Comparison of ENCODE assay signal across 19 cellular contexts in genomic region chr13:33179463-33179862, GRCh38.
"Had no signal": no experiment of that assay in that cellular context is flagged by ENCODE, and none has a peak within 500 bp of the region (broad histone marks: within the 10 kb centered on the region; RNA-seq: fewer than 3 reads in every experiment).

No MANE protein-coding gene starts in this region.

- H3K4me3 Mint-ChIP-seq: activated CD4-positive, alpha-beta T cell treated with anti-CD3 and anti-CD28 coated beads, Interleukin-2, amount 10 ng/mL, durations not matched to agents 24 days and 14 days; activated CD8-positive, alpha-beta T cell treated with anti-CD3 and anti-CD28 coated beads for 36 hours; activated naive CD8-positive, alpha-beta T cell treated with anti-CD3 and anti-CD28 coated beads, Interleukin-2, amount 10 ng/mL, durations not matched to agents 7 days and 5 days; activated T-helper 17 cell treated with anti-CD3 and anti-CD28 coated beads, Interleukin-2, amount 50 U/mL, for 72 hours; naive thymus-derived CD4-positive, alpha-beta T cell; T-cell had no signal

- H3K4me3 ChIP-seq: colonic mucosa, left lung, spleen, upper lobe of right lung had no signal

- H3K9ac ChIP-seq: parathyroid adenoma had no signal

- H3K36me3 Mint-ChIP-seq: activated naive CD8-positive, alpha-beta T cell treated with anti-CD3 and anti-CD28 coated beads, Interleukin-2, amount 10 ng/mL, durations not matched to agents 7 days and 5 days; brain; T-cell had no signal

- DNase-seq: activated CD4-positive, alpha-beta T cell treated with anti-CD3 and anti-CD28 coated beads, Interleukin-2, amount 10 ng/mL, durations not matched to agents 24 days and 14 days; activated CD8-positive, alpha-beta T cell treated with anti-CD3 and anti-CD28 coated beads for 36 hours; activated naive CD4-positive, alpha-beta T cell; activated naive CD8-positive, alpha-beta T cell treated with anti-CD3 and anti-CD28 coated beads, Interleukin-2, amount 10 ng/mL, durations not matched to agents 7 days and 5 days; activated T-cell treated with anti-CD3 and anti-CD28 coated beads, Interleukin-2, amount 50 U/mL, for 1 hour; amygdala; central memory CD4-positive, alpha-beta T cell; colonic mucosa; foreskin keratinocyte; left lung; naive thymus-derived CD4-positive, alpha-beta T cell; spleen; stimulated activated CD8-positive, alpha-beta memory T cell treated with anti-CD3 and anti-CD28 coated beads, Interleukin-4, amount 100 ng/mL, for 48 hours; stimulated activated naive CD4-positive, alpha-beta T cell; T-cell; upper lobe of right lung had no signal

- H3K9me3 ChIP-seq: colonic mucosa, left lung, spleen, upper lobe of right lung had no signal

- ATAC-seq: activated CD8-positive, alpha-beta T cell treated with anti-CD3 and anti-CD28 coated beads for 36 hours; activated T-helper 17 cell treated with anti-CD3 and anti-CD28 coated beads, Interleukin-2, amount 50 U/mL, for 72 hours; foreskin keratinocyte; left lung; naive thymus-derived CD4-positive, alpha-beta T cell; T-cell; upper lobe of right lung had no signal

- H3K4me1 Mint-ChIP-seq: activated naive CD8-positive, alpha-beta T cell treated with anti-CD3 and anti-CD28 coated beads, Interleukin-2, amount 10 ng/mL, durations not matched to agents 7 days and 5 days; activated T-helper 17 cell treated with anti-CD3 and anti-CD28 coated beads, Interleukin-2, amount 50 U/mL, for 72 hours; T-cell had no signal

- H3K27me3 ChIP-seq: colonic mucosa, foreskin keratinocyte, left lung, spleen, upper lobe of right lung had no signal

- H3K4me1 ChIP-seq: colonic mucosa, left lung, spleen, upper lobe of right lung had no signal

- H2AFZ ChIP-seq: parathyroid adenoma had no signal

- H3K27ac ChIP-seq: colonic mucosa, foreskin keratinocyte, left lung, parathyroid adenoma, upper lobe of right lung had no signal

- H3K36me3 ChIP-seq: colonic mucosa, left lung, spleen, upper lobe of right lung had no signal

- H3K9me3 Mint-ChIP-seq: activated CD8-positive, alpha-beta T cell treated with anti-CD3 and anti-CD28 coated beads for 36 hours; activated naive CD8-positive, alpha-beta T cell treated with anti-CD3 and anti-CD28 coated beads, Interleukin-2, amount 10 ng/mL, durations not matched to agents 7 days and 5 days; activated T-helper 17 cell treated with anti-CD3 and anti-CD28 coated beads, Interleukin-2, amount 50 U/mL, for 72 hours; brain; T-cell had no signal

- H3K27ac Mint-ChIP-seq: activated CD4-positive, alpha-beta T cell treated with anti-CD3 and anti-CD28 coated beads, Interleukin-2, amount 10 ng/mL, durations not matched to agents 24 days and 14 days; activated CD8-positive, alpha-beta T cell treated with anti-CD3 and anti-CD28 coated beads for 36 hours; activated naive CD8-positive, alpha-beta T cell treated with anti-CD3 and anti-CD28 coated beads, Interleukin-2, amount 10 ng/mL, durations not matched to agents 7 days and 5 days; activated T-helper 17 cell treated with anti-CD3 and anti-CD28 coated beads, Interleukin-2, amount 50 U/mL, for 72 hours; naive thymus-derived CD4-positive, alpha-beta T cell; T-cell had no signal
